Comparison of ENCODE assay signal across 8 cellular contexts in the genomic region with DNA sequence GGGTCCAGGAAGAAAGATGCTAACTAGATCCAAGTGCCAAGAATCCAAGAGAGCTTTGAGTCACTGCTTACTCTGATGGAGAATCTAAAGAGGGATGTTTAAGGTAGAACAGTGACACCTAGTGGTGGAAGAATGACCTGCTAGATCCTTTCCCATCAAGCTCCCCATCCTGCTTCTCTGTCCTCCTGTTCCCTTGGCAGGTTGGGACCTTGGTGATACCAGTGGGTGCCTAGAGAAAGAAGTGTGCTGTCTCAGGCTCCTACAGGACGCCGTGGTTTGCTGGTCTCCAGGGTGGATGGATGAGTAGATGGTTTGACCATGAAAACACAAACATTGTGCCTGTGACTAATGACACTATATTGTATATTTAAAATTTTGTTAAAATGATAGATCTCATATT.
DNase-seq lines count a peak whose midpoint lies in the region; ATAC-seq and TF ChIP-seq lines count a peak whose summit lies in the region.

No MANE protein-coding gene starts in this region.

- peak; percentile 84 for TF ChIP-seq CTCF in C4-2B (conservative IDR thresholded peaks at IDR 0.05)
- peak; percentile 67 to 92 (median 83) for TF ChIP-seq CTCF in dorsolateral prefrontal cortex (IDR thresholded peaks at IDR 0.05 in 54 of 56, conservative IDR thresholded peaks at IDR 0.05 in 2 of 56; ENCODE audit: low read depth in 1 of 56, partially characterized antibody in 56 of 56)
- peak; percentile 79 to 91 (median 86) for TF ChIP-seq CTCF in right lobe of liver (IDR thresholded peaks at IDR 0.05)
- peak; percentile 87 for TF ChIP-seq CTCF in type B pancreatic cell (conservative IDR thresholded peaks at IDR 0.05)

- ATAC-seq in GM18498 (IDR thresholded peaks at IDR 0.05; ENCODE audit: unreplicated experiment) (peak; percentile 91), HG02840 (IDR thresholded peaks at IDR 0.05; ENCODE audit: low FRiP score, unreplicated experiment) (peak; percentile 90), right lobe of liver (peak; percentile 92 to 97 (median 94))

- no peak overlapping the region for H3K27ac Mint-ChIP-seq in type B pancreatic cell

- H3K9me3 Mint-ChIP-seq in type B pancreatic cell = no peaks in the 10 kb centered on the region

- H3K4me1 Mint-ChIP-seq in type B pancreatic cell (ENCODE audit: unreplicated experiment) = no peaks in the 10 kb centered on the region

- H3K4me1 ChIP-seq in right lobe of liver = no peaks in the 10 kb centered on the region

- DNase-seq in NCI-H1092 treated with DMSO at 0.1 percent for 48 hours (lab: John Stamatoyannopoulos, UW) (peak; percentile 76), SK-MEL-5 (ENCODE audit: low read depth, low spot score) (peak; percentile 76), dorsolateral prefrontal cortex (peak in 2 of 10 donors; percentile 19 to 22), right lobe of liver (peak in 1 of 3 donors; percentile 44), type B pancreatic cell (ENCODE audit: extremely low spot score, unreplicated experiment) (no peak)

- no peak overlapping the region for H3K4me3 Mint-ChIP-seq in type B pancreatic cell

- H3K36me3 ChIP-seq in right lobe of liver = no peaks in the 10 kb centered on the region

- no peaks in the 10 kb centered on the region for H3K36me3 Mint-ChIP-seq in type B pancreatic cell

- H3K4me3 ChIP-seq in dorsolateral prefrontal cortex (no peak overlapping the region), right lobe of liver (no peak overlapping the region)

- no peaks in the 10 kb centered on the region for H3K9me3 ChIP-seq in right lobe of liver

- in situ Hi-C loops in SK-MEL-5 (cut with HindIII; ENCODE audit: low pct_unique_long_range_greater_than_20kb, low sequenced_read_pairs) = no loop called here

- 14% methylated on average over 2 of the region's 2 CpGs for WGBS in right lobe of liver (ENCODE audit: insufficient coverage, low coverage, low lambda C conversion rate, missing lambda C conversion rate)

- H3K27me3 ChIP-seq in dorsolateral prefrontal cortex (no peaks in the 10 kb centered on the region), right lobe of liver (no peaks in the 10 kb centered on the region)

- no peak for TF ChIP-seq POLR2A in right lobe of liver (IDR thresholded peaks at IDR 0.05)

- intact Hi-C loops in dorsolateral prefrontal cortex (cut with DNase I) = loop anchor here in 1 of 2 donors (1.0 to 5.0 kb wide), 2 partner anchors 67 to 484 kb away; no protein-coding TSS in a partner anchor
- intact Hi-C loops in right lobe of liver (cut with DNase I) = loop anchor here (5.0 to 10.0 kb wide), 2 partner anchors 57 to 69 kb away; no protein-coding TSS in a partner anchor

- H3K27ac ChIP-seq in C4-2B = no peak overlapping the region
- H3K27ac ChIP-seq in dorsolateral prefrontal cortex = no peak overlapping the region
- H3K27ac ChIP-seq in right lobe of liver = no peak overlapping the region

- peaks cover 11% of the 10 kb centered on the region for H3K27me3 Mint-ChIP-seq in type B pancreatic cell
